Comparison of ENCODE assay signal across 9 cellular contexts in the genomic region with DNA sequence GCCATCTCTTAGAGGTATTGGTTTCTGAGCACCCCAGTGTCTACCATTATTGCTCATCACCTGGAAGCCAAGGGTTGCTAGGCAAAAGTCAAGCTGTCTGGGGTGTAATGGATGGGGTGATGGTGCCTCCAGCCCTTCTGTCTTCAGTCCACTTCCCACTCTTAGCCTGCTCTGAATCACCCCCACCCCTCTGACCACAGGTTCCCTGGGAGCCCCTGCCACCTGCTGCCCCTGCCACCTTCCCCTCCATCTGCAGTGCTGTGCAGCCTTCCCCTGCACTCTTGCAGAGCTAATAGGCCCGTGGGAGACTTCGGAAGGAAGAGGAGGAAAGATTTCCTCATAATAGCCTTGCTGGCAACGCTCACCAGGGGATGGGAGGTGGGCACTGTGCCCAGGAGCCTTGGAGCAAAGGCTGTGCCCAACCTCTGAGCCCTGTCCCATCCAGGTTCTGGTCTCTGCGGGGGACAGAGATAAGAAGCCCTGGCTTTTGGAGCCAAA. TPM values are rescaled to one million over a fixed set of nuclear protein-coding genes. Genes with fewer than 3 reads are reported as not detected.
A peak's percentile ranks its signal among the peaks of the same experiment; 100 is the strongest.
DNase-seq lines count a peak whose midpoint lies in the region; ATAC-seq and TF ChIP-seq lines count a peak whose summit lies in the region.
"Had no signal": no experiment of that assay in that cellular context is flagged by ENCODE, and none has a peak within 500 bp of the region (broad histone marks: within the 10 kb centered on the region; RNA-seq: fewer than 3 reads in every experiment).

No MANE protein-coding gene starts in this region.

- no peak overlapping the region for H3K9ac ChIP-seq in colonic mucosa (ENCODE audit: low read depth in 2 of 2, low read length in 2 of 2)

- peak; percentile 50 for DNase-seq in AG08395 (ENCODE audit: low spot score)
- peak; percentile 67 for DNase-seq in colonic mucosa
- DNase-seq in naive thymus-derived CD4-positive, alpha-beta T cell = no peak
- no peak for DNase-seq in NCI-H187 treated with DMSO at 0.1 percent for 48 hours (lab: John Stamatoyannopoulos, UW)
- no peak for DNase-seq in NCI-H1048 (lab: John Stamatoyannopoulos, UW)
- DNase-seq: DND-41 had no signal

- no peaks in the 10 kb centered on the region for H3K4me1 ChIP-seq in colonic mucosa
- H3K4me1 ChIP-seq in naive thymus-derived CD4-positive, alpha-beta T cell (ENCODE audit: control insufficient read depth in 2 of 2, insufficient read depth in 2 of 2, low read length in 2 of 2) = peaks cover 7 to 10% of the 10 kb centered on the region in 2 donors

- no peak for TF ChIP-seq CTCF in colonic mucosa (IDR thresholded peaks at IDR 0.05)

- H3K27me3 Mint-ChIP-seq in naive thymus-derived CD4-positive, alpha-beta T cell = no peaks in the 10 kb centered on the region

- H3K9me3 Mint-ChIP-seq in naive thymus-derived CD4-positive, alpha-beta T cell = no peaks in the 10 kb centered on the region

- POLR2A ChIA-PET in naive thymus-derived CD4-positive, alpha-beta T cell (lab: Charles Lee) = no interaction called here

- peaks cover 11 to 50% (median 17%) of the 10 kb centered on the region in 5 donors for H3K36me3 Mint-ChIP-seq in naive thymus-derived CD4-positive, alpha-beta T cell

- ATAC-seq in HG03280 (IDR thresholded peaks at IDR 0.05; ENCODE audit: unreplicated experiment) (peak; percentile 13), HG03521 (IDR thresholded peaks at IDR 0.05; ENCODE audit: unreplicated experiment) (no peak), HG03571 (IDR thresholded peaks at IDR 0.05; ENCODE audit: unreplicated experiment) (no peak)
- ATAC-seq in naive thymus-derived CD4-positive, alpha-beta T cell = no peak

- H3K4me3 ChIP-seq in colonic mucosa = peak overlapping the region; percentile 10
- H3K4me3 ChIP-seq in naive thymus-derived CD4-positive, alpha-beta T cell (ENCODE audit: low read length) = no peak overlapping the region

- no peaks in the 10 kb centered on the region for H3K27me3 ChIP-seq in colonic mucosa
- H3K27me3 ChIP-seq in naive thymus-derived CD4-positive, alpha-beta T cell (ENCODE audit: control insufficient read depth in 2 of 2, insufficient read depth in 2 of 2, low read length in 2 of 2) = no peaks in the 10 kb centered on the region

- peak overlapping the region in 6 of 10 donors; percentile 44 to 71 (median 50) for H3K4me3 Mint-ChIP-seq in naive thymus-derived CD4-positive, alpha-beta T cell

- peak overlapping the region; percentile 3 for H3K27ac ChIP-seq in colonic mucosa
- H3K27ac ChIP-seq in naive thymus-derived CD4-positive, alpha-beta T cell (ENCODE audit: low read depth, low read length) = no peak overlapping the region

- intact Hi-C loops in colonic mucosa (cut with DNase I) = loop anchor here (2.0 kb wide), 1 partner anchor 37 kb away; no protein-coding TSS in a partner anchor
- intact Hi-C loops in naive thymus-derived CD4-positive, alpha-beta T cell (cut with micrococcal nuclease) = loop anchor here in 1 of 2 donors (2.0 kb wide), 1 partner anchor 21 kb away; no protein-coding TSS in a partner anchor

- H3K27ac Mint-ChIP-seq in naive thymus-derived CD4-positive, alpha-beta T cell = peak overlapping the region in 6 of 9 donors; percentile 0 to 73 (median 40)

- H3K36me3 ChIP-seq in colonic mucosa = peaks cover 15% of the 10 kb centered on the region
- H3K36me3 ChIP-seq in naive thymus-derived CD4-positive, alpha-beta T cell (ENCODE audit: control insufficient read depth in 2 of 3, insufficient read depth in 3 of 3, low read length in 3 of 3) = peaks cover 18 to 60% (median 22%) of the 10 kb centered on the region in 3 experiments

- H3K9me3 ChIP-seq in colonic mucosa = no peaks in the 10 kb centered on the region
- H3K9me3 ChIP-seq in naive thymus-derived CD4-positive, alpha-beta T cell (ENCODE audit: control insufficient read depth in 2 of 3, low read length in 3 of 3) = no peaks in the 10 kb centered on the region

- peaks cover 5 to 22% (median 8%) of the 10 kb centered on the region in 7 donors for H3K4me1 Mint-ChIP-seq in naive thymus-derived CD4-positive, alpha-beta T cell

- CTCF ChIA-PET in naive thymus-derived CD4-positive, alpha-beta T cell (lab: Charles Lee) = interaction anchor here (0.6 to 1.8 kb wide), 4 partner anchors 13 to 51 kb away, joined by 3 to 8 read pairs (median 4); no protein-coding TSS in a partner anchor

RNA-seq across cellular contexts. Expression of a gene that starts 35.5 kb away (rescaled TPM):
- total RNA-seq in colonic mucosa = 100 to 1,000 TPM; 197 to 323 TPM
- total RNA-seq in naive thymus-derived CD4-positive, alpha-beta T cell = 100 to 1,000 TPM in 3 of 5 experiments, 10 to 100 TPM in 2; 86.1 to 195 (median 117) TPM
- 10 to 100 TPM; 57.6 to 96.2 TPM for polyA plus RNA-seq in naive thymus-derived CD4-positive, alpha-beta T cell

Comparison
In these comparisons a context has a peak if more than half of its experiments do, and no peak if none do; other contexts are left out.
1. DNase-seq: peak in AG08395 (single experiment) and colonic mucosa (single experiment); none in naive thymus-derived CD4-positive, alpha-beta T cell (0 of 9), NCI-H187 treated with DMSO at 0.1 percent for 48 hours (single experiment) and NCI-H1048 (single experiment).